7 cellular contexts compared by ENCODE assay signal in the genomic region with DNA sequence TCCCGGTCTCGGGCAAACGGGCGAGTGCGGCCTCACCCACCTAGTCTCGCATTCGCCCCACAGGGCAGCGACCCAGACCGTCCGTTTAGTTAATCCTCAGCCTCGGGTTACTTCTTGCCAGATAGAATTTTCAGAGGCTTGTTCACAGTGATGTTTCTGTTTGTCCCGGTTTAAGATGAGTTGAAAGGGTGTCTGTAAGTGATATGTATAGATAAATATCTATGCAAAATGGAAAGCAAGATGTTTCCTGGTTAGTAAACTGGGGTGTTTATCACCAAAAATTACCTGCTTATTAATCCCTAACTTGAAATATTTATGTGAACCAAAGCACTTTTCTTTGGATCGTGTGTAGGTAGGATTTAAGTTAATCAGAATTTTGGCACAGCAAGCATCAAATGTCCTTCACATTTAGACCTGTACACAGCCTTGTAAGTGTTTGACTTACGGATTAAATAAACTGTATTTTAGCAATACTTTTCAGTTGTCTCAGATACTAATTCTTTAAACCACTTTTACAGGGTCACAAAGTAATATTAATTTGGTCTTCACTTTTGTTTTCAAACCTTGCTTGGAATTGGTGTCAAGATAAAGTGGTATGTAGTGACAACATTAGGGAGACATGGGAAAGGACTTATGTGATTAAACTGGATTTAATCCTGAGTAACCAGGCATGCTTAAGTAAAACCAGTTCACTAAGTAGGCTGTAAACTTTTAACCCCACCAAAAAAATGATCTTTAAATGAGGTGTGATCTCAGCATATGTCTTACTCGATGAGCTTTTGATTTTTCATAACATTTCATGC. TPM values are rescaled to one million over a fixed set of nuclear protein-coding genes. Genes with fewer than 3 reads are reported as not detected.
DNase-seq lines count a peak whose midpoint lies in the region; ATAC-seq and TF ChIP-seq lines count a peak whose summit lies in the region.

No MANE protein-coding gene starts in this region.

- H3K4me3 Mint-ChIP-seq in mesothelial cell of epicardium: peak overlapping the region; percentile 95

- TF ChIP-seq CTCF in choroid plexus epithelial cell (conservative IDR thresholded peaks at IDR 0.05; ENCODE audit: low read depth, low read length): no peak
- no peak for TF ChIP-seq CTCF in mesothelial cell of epicardium (IDR thresholded peaks at IDR 0.05; ENCODE audit: unreplicated experiment)

- H3K9me3 Mint-ChIP-seq in mesothelial cell of epicardium: no peaks in the 10 kb centered on the region

- H3K27ac Mint-ChIP-seq in mesothelial cell of epicardium: peak overlapping the region; percentile 99

- peaks cover 47% of the 10 kb centered on the region for H3K4me1 Mint-ChIP-seq in mesothelial cell of epicardium

- H3K36me3 Mint-ChIP-seq in mesothelial cell of epicardium: peaks cover 4% of the 10 kb centered on the region

- H3K27me3 Mint-ChIP-seq in mesothelial cell of epicardium (ENCODE audit: low read depth): no peaks in the 10 kb centered on the region

- H3K4me3 ChIP-seq in choroid plexus epithelial cell (ENCODE audit: low read depth, low read length): peak overlapping the region; percentile 95

- DNase-seq in NCI-H82 treated with DMSO at 0.1 percent for 48 hours (lab: John Stamatoyannopoulos, UW; ENCODE audit: unreplicated experiment) (peak; percentile 85), choroid plexus epithelial cell (ENCODE audit: low read depth) (no peak), mesothelial cell of epicardium (ENCODE audit: low spot score in 2 of 2, unreplicated experiment in 2 of 2) (no peak), NCI-H345 (lab: John Stamatoyannopoulos, UW) (no peak), NCI-H2227 (lab: John Stamatoyannopoulos, UW; ENCODE audit: unreplicated experiment) (no peak), AG08396 (ENCODE audit: low spot score) (no peak)

- ATAC-seq in GM18520 (IDR thresholded peaks at IDR 0.05; ENCODE audit: unreplicated experiment): peak; percentile 16

RNA-seq across cellular contexts. Expression of a gene that starts 0.9 kb away (rescaled TPM):
- total RNA-seq in mesothelial cell of epicardium: 50.9 to 57.3 TPM (median 56.0 TPM) in 3 replicates
